28 cellular contexts compared by ENCODE assay signal in the genomic region with DNA sequence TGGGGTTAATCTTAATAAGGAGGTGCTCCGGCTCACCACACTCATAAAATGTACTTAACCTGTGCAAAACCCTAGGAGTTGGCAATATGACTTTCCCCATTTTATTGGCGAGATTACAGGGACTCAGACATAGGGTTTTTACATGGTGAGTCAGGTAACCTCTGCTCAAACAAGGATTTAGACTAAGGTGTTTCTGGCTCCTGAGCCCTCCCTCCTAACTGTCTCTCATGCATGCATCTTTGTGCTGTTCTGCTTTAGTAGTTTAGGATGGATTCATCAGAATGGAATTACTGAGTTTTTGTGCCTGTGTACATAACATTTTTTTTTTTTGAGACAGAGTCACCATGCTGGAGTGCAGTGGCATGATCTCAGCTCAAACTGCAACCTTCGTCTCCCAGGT.
DNase-seq lines count a peak whose midpoint lies in the region; FAIRE-seq and TF ChIP-seq lines count a peak whose summit lies in the region.
"Had no signal": no experiment of that assay in that cellular context is flagged by ENCODE, and none has a peak within 500 bp of the region (broad histone marks: within the 10 kb centered on the region; RNA-seq: fewer than 3 reads in every experiment).

No MANE protein-coding gene starts in this region.

- TF ChIP-seq CTCF in astrocyte (IDR thresholded peaks at IDR 0.05; ENCODE audit: insufficient read depth, low read depth, low read length) (no peak), keratinocyte (optimal IDR thresholded peaks at IDR 0.05 in 1 of 3, IDR thresholded peaks at IDR 0.05 in 1 of 3, conservative IDR thresholded peaks at IDR 0.05 in 1 of 3; ENCODE audit: extremely low read depth in 1 of 3, insufficient read depth in 2 of 3, low read length in 3 of 3) (no peak)

- no peaks in the 10 kb centered on the region for H3K4me1 Mint-ChIP-seq in astrocyte (ENCODE audit: low read depth, unreplicated experiment)
- H3K4me1 Mint-ChIP-seq: activated CD4-positive, alpha-beta T cell treated with anti-CD3 and anti-CD28 coated beads, Interleukin-2, amount 10 ng/mL, durations not matched to agents 7 days and 5 days had no signal

- dilution Hi-C loops in keratinocyte (cut with MboI; ENCODE audit: extremely low pct_ligation_motif_present, low sequenced_read_pairs) = no loop called here

- H2AFZ ChIP-seq in astrocyte (ENCODE audit: low read depth, low read length) (no peak overlapping the region), keratinocyte (ENCODE audit: control insufficient read depth, low read length) (no peak overlapping the region)
- H2AFZ ChIP-seq: parathyroid adenoma had no signal

- H3K4me1 ChIP-seq in astrocyte (ENCODE audit: insufficient read depth, low read length) = peaks cover 14% of the 10 kb centered on the region
- peaks cover 23% of the 10 kb centered on the region for H3K4me1 ChIP-seq in keratinocyte (ENCODE audit: control insufficient read depth, extremely low read depth, insufficient read depth, low read length)
- H3K4me1 ChIP-seq: A549, colonic mucosa, heart right ventricle, parathyroid adenoma, right lobe of liver, upper lobe of right lung had no signal

- no peaks in the 10 kb centered on the region for H3K27me3 Mint-ChIP-seq in astrocyte (ENCODE audit: low read depth, unreplicated experiment)
- H3K27me3 Mint-ChIP-seq: activated CD4-positive, alpha-beta T cell treated with anti-CD3 and anti-CD28 coated beads, Interleukin-2, amount 10 ng/mL, durations not matched to agents 7 days and 5 days had no signal

- H3K4me2 ChIP-seq in astrocyte (ENCODE audit: low read length) (peak overlapping the region; percentile 30), keratinocyte (ENCODE audit: control insufficient read depth, extremely low read depth, insufficient read depth, low read depth, low read length) (peak overlapping the region; percentile 11)
- H3K4me2 ChIP-seq: A549; BLaER1 treated with 17β-estradiol and CSF1 and Interleukin-3, amounts not matched to agents 10 nM and 100 nM had no signal

- H3K36me3 Mint-ChIP-seq in astrocyte (ENCODE audit: low read depth, unreplicated experiment) = no peaks in the 10 kb centered on the region
- H3K36me3 Mint-ChIP-seq: activated naive CD8-positive, alpha-beta T cell treated with anti-CD3 and anti-CD28 coated beads, Interleukin-2, amount 10 ng/mL, durations not matched to agents 7 days and 5 days; natural killer cell treated with Interleukin-12 subunit alpha and Interleukin-12 subunit beta and Interleukin-15 and Interleukin-18, amount 100 ng/mL, for 72 hours had no signal

- H3K9me3 ChIP-seq in astrocyte (ENCODE audit: insufficient read depth, low read depth, low read length) (no peaks in the 10 kb centered on the region), keratinocyte (ENCODE audit: control insufficient read depth, low read depth, low read length) (no peaks in the 10 kb centered on the region)
- H3K9me3 ChIP-seq: A549; BLaER1 treated with 17β-estradiol and CSF1 and Interleukin-3, amounts not matched to agents 10 nM and 100 nM; colonic mucosa; heart right ventricle; right lobe of liver; upper lobe of right lung had no signal

- FAIRE-seq in astrocyte (lab: Jason Lieb, UNC) = no peak
- FAIRE-seq in keratinocyte (lab: Jason Lieb, UNC) = peak; percentile 90
- no peak for FAIRE-seq in GM19239 (lab: Jason Lieb, UNC)
- FAIRE-seq: A549, GM18507 had no signal

- H3K27ac Mint-ChIP-seq in astrocyte (ENCODE audit: unreplicated experiment) = no peak overlapping the region
- H3K27ac Mint-ChIP-seq: activated CD4-positive, alpha-beta T cell treated with anti-CD3 and anti-CD28 coated beads, Interleukin-2, amount 10 ng/mL, durations not matched to agents 7 days and 5 days; activated naive CD8-positive, alpha-beta T cell treated with anti-CD3 and anti-CD28 coated beads, Interleukin-2, amount 10 ng/mL, durations not matched to agents 7 days and 5 days; activated T-helper 17 cell treated with anti-CD3 and anti-CD28 coated beads, Interleukin-2, amount 50 U/mL, for 72 hours; natural killer cell treated with Interleukin-12 subunit alpha and Interleukin-12 subunit beta and Interleukin-15 and Interleukin-18, amount 100 ng/mL, for 72 hours; T-helper 1 cell treated with Interleukin-12 subunit alpha and Interleukin-12 subunit beta and Interleukin-4 antibody, amounts not matched to agents 30 μg/mL and 1 μg/mL, for 36 hours had no signal

- H3K9me3 Mint-ChIP-seq in astrocyte (ENCODE audit: unreplicated experiment) = peaks cover 14% of the 10 kb centered on the region
- H3K9me3 Mint-ChIP-seq: activated CD4-positive, alpha-beta T cell treated with anti-CD3 and anti-CD28 coated beads, Interleukin-2, amount 10 ng/mL, durations not matched to agents 7 days and 5 days; activated naive CD8-positive, alpha-beta T cell treated with anti-CD3 and anti-CD28 coated beads, Interleukin-2, amount 10 ng/mL, durations not matched to agents 7 days and 5 days; activated T-helper 17 cell treated with anti-CD3 and anti-CD28 coated beads, Interleukin-2, amount 50 U/mL, for 72 hours; natural killer cell treated with Interleukin-12 subunit alpha and Interleukin-12 subunit beta and Interleukin-15 and Interleukin-18, amount 100 ng/mL, for 72 hours; T-helper 1 cell treated with Interleukin-12 subunit alpha and Interleukin-12 subunit beta and Interleukin-4 antibody, amounts not matched to agents 30 μg/mL and 1 μg/mL, for 36 hours had no signal

- peak; percentile 98 for DNase-seq in ACHN
- peak; percentile 52 for DNase-seq in HT1080 (ENCODE audit: low read depth)
- peak; percentile 51 for DNase-seq in astrocyte (ENCODE audit: low read depth)
- no peak for DNase-seq in keratinocyte (ENCODE audit: low read depth, low spot score)
- DNase-seq in activated T-cell treated with anti-CD3 and anti-CD28 coated beads, Interleukin-2, amount 50 U/mL, for 1 hour = no peak
- DNase-seq in activated CD4-positive, CD25-positive, alpha-beta regulatory T cell treated with anti-CD3 and anti-CD28 coated beads, Interleukin-2, amount 50 U/mL, for 72 hours = no peak
- DNase-seq in GM19239 (ENCODE audit: insufficient read length, low spot score) = no peak
- no peak for DNase-seq in GM03348 (ENCODE audit: low spot score)
- DNase-seq: activated CD4-positive, alpha-beta T cell treated with anti-CD3 and anti-CD28 coated beads, Interleukin-2, amount 10 ng/mL, durations not matched to agents 7 days and 5 days; activated naive CD8-positive, alpha-beta T cell treated with anti-CD3 and anti-CD28 coated beads, Interleukin-2, amount 10 ng/mL, durations not matched to agents 7 days and 5 days; Calu3; colonic mucosa; heart right ventricle; Kasumi-1; left ventricle myocardium superior; NCI-H1105; NCI-H2081 treated with DMSO at 0.1 percent for 48 hours; NCI-H446 treated with DMSO at 0.1 percent for 48 hours; NK-92 treated with Interleukin-12 subunit alpha and Interleukin-12 subunit beta, amount 100 ng/mL, for 24 hours; right lobe of liver; upper lobe of right lung had no signal

- H3K27me3 ChIP-seq in astrocyte (ENCODE audit: insufficient read depth, low read length) = no peaks in the 10 kb centered on the region
- no peaks in the 10 kb centered on the region for H3K27me3 ChIP-seq in keratinocyte (ENCODE audit: control insufficient read depth, extremely low read depth, insufficient read depth, low read length)
- H3K27me3 ChIP-seq: BLaER1 treated with 17β-estradiol and CSF1 and Interleukin-3, amounts not matched to agents 10 nM and 100 nM; colonic mucosa; right lobe of liver; upper lobe of right lung had no signal

- in situ Hi-C loops in ACHN (cut with HindIII; ENCODE audit: low pct_ligation_motif_present, low pct_unique_long_range_greater_than_20kb, low sequenced_read_pairs) = no loop called here

- H4K20me1 ChIP-seq in astrocyte (ENCODE audit: insufficient read depth, low read length) = no peaks in the 10 kb centered on the region
- no peaks in the 10 kb centered on the region for H4K20me1 ChIP-seq in keratinocyte (ENCODE audit: control insufficient read depth, extremely low read depth, insufficient read depth, low read length)
- H4K20me1 ChIP-seq: BLaER1 treated with 17β-estradiol and CSF1 and Interleukin-3, amounts not matched to agents 10 nM and 100 nM had no signal

- H3K79me2 ChIP-seq in astrocyte (ENCODE audit: insufficient read depth, low read length) (no peaks in the 10 kb centered on the region), keratinocyte (ENCODE audit: control insufficient read depth, insufficient read depth, low read length) (no peaks in the 10 kb centered on the region)
- H3K79me2 ChIP-seq: parathyroid adenoma had no signal

- peak overlapping the region; percentile 57 for H3K9ac ChIP-seq in astrocyte (ENCODE audit: low read length)
- no peak overlapping the region for H3K9ac ChIP-seq in keratinocyte (ENCODE audit: control insufficient read depth, extremely low read depth, insufficient read depth, low read length)
- H3K9ac ChIP-seq: BLaER1 treated with 17β-estradiol and CSF1 and Interleukin-3, amounts not matched to agents 10 nM and 100 nM; parathyroid adenoma had no signal

- no peaks in the 10 kb centered on the region for H3K9me1 ChIP-seq in keratinocyte (ENCODE audit: control insufficient read depth, extremely low read depth, insufficient read depth, low read length)

- H3K4me3 ChIP-seq in astrocyte (ENCODE audit: insufficient read depth, low read depth, low read length) (no peak overlapping the region), keratinocyte (ENCODE audit: control insufficient read depth in 2 of 3, extremely low read depth in 1 of 3, insufficient read depth in 2 of 3, low read depth in 1 of 3, low read length in 3 of 3) (no peak overlapping the region)
- H3K4me3 ChIP-seq: A549; BLaER1 treated with 17β-estradiol and CSF1 and Interleukin-3, amounts not matched to agents 10 nM and 100 nM; colonic mucosa; heart right ventricle; right lobe of liver; upper lobe of right lung had no signal

- H3K36me3 ChIP-seq in astrocyte (ENCODE audit: insufficient read depth, low read length) = no peaks in the 10 kb centered on the region
- no peaks in the 10 kb centered on the region for H3K36me3 ChIP-seq in keratinocyte (ENCODE audit: control insufficient read depth in 2 of 2, extremely low read depth in 1 of 2, insufficient read depth in 2 of 2, low read length in 2 of 2)
- H3K36me3 ChIP-seq: BLaER1 treated with 17β-estradiol and CSF1 and Interleukin-3, amounts not matched to agents 10 nM and 100 nM; colonic mucosa; heart right ventricle; right lobe of liver; upper lobe of right lung had no signal

- H3K27ac ChIP-seq in astrocyte (ENCODE audit: low read depth, low read length) (peak overlapping the region; percentile 71), keratinocyte (ENCODE audit: control insufficient read depth, insufficient read depth, low read length) (peak overlapping the region; percentile 47)
- H3K27ac ChIP-seq: A549; BLaER1 treated with 17β-estradiol and CSF1 and Interleukin-3, amounts not matched to agents 10 nM and 100 nM; colonic mucosa; heart right ventricle; parathyroid adenoma; right lobe of liver; upper lobe of right lung had no signal

- no peak overlapping the region for H3K4me3 Mint-ChIP-seq in astrocyte (ENCODE audit: unreplicated experiment)
- H3K4me3 Mint-ChIP-seq: activated CD4-positive, alpha-beta T cell treated with anti-CD3 and anti-CD28 coated beads, Interleukin-2, amount 10 ng/mL, durations not matched to agents 7 days and 5 days; activated naive CD8-positive, alpha-beta T cell treated with anti-CD3 and anti-CD28 coated beads, Interleukin-2, amount 10 ng/mL, durations not matched to agents 7 days and 5 days; activated T-helper 17 cell treated with anti-CD3 and anti-CD28 coated beads, Interleukin-2, amount 50 U/mL, for 72 hours; natural killer cell treated with Interleukin-12 subunit alpha and Interleukin-12 subunit beta and Interleukin-15 and Interleukin-18, amount 100 ng/mL, for 72 hours; T-helper 1 cell treated with Interleukin-12 subunit alpha and Interleukin-12 subunit beta and Interleukin-4 antibody, amounts not matched to agents 30 μg/mL and 1 μg/mL, for 36 hours had no signal

Comparison
In these comparisons a context has a peak if more than half of its experiments do, and no peak if none do; other contexts are left out.
1. DNase-seq: peak in ACHN (single experiment), HT1080 (single experiment) and astrocyte (single experiment); none in keratinocyte (single experiment), activated T-cell treated with anti-CD3 and anti-CD28 coated beads, Interleukin-2, amount 50 U/mL, for 1 hour (single experiment), activated CD4-positive, CD25-positive, alpha-beta regulatory T cell treated with anti-CD3 and anti-CD28 coated beads, Interleukin-2, amount 50 U/mL, for 72 hours (single experiment), GM19239 (single experiment) and GM03348 (single experiment).